In the genomic region with DNA sequence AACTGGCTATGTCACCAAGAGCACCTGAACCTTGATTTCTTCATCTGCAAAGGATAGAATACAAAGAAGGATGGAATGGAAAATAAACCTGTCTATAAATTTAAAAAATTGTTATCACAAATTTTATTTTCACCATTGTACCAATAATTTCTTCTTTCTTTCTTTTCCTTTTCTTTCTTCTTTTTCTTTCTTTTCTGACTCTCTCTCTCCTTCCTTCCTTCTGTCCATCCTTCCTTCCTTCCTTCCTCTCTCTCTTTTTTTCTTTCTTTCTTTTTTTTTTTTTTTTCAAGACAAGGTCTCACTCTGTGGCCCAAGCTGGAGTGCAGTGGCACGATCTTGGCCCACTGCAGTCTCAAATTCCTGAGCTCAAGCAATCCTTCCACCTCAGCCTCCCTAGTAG, we compare ENCODE assay signal across 28 cellular contexts.
"Had no signal": no experiment of that assay in that cellular context is flagged by ENCODE, and none has a peak within 500 bp of the region (broad histone marks: within the 10 kb centered on the region; RNA-seq: fewer than 3 reads in every experiment).

No MANE protein-coding gene starts in this region.

- FAIRE-seq: urothelium cell line had no signal

- H3K4me3 ChIP-seq: stomach, suprapubic skin, testis, thoracic aorta, thyroid gland, tibial artery, tibial nerve, transverse colon, upper lobe of left lung, upper lobe of right lung, uterus, vagina had no signal

- H3K4me1 ChIP-seq: testis, thyroid gland, uterus, vagina had no signal

- H3K4me3 Mint-ChIP-seq: stimulated activated effector memory CD8-positive, alpha-beta T cell treated with anti-CD3 and anti-CD28 coated beads, Interleukin-12 subunit alpha, Interleukin-12 subunit beta, amount 100 ng/mL, for 72 hours; stimulated activated memory B cell treated with anti-CD40 and anti-IgM and Interleukin-4, amounts not matched to agents 10 μg/mL and 1 μg/mL and 100 μg/mL, for 72 hours; stimulated activated naive CD8-positive, alpha-beta T cell treated with anti-CD3 and anti-CD28 coated beads, Interleukin-15, amount 100 ng/mL, for 72 hours; stimulated activated naive CD8-positive, alpha-beta T cell treated with anti-CD3 and anti-CD28 coated beads, Interleukin-15, Interleukin-2, amounts not matched to agents 100 ng/mL and 50 ng/mL, for 24 hours; type B pancreatic cell had no signal

- H3K27me3 ChIP-seq: stomach, suprapubic skin, testis, thyroid gland, tibial artery, tibial nerve, transverse colon, upper lobe of left lung, upper lobe of right lung, uterus, vagina had no signal

- DNase-seq: stimulated activated CD4-positive, alpha-beta T cell treated with anti-CD3 and anti-CD28 coated beads, Interleukin-2, amount 100 ng/mL, for 48 hours; stimulated activated CD4-positive, alpha-beta T cell treated with anti-CD3 and anti-CD28 coated beads, Interleukin-4, amount 100 ng/mL, for 1 hour; stimulated activated CD4-positive, alpha-beta T cell treated with anti-CD3 and anti-CD28 coated beads, Interleukin-4, amount 100 ng/mL, for 24 hours; stimulated activated CD4-positive, alpha-beta T cell treated with anti-CD3 and anti-CD28 coated beads, Interleukin-4, amount 100 ng/mL, for 4 hours; stimulated activated CD8-positive, alpha-beta memory T cell treated with anti-CD3 and anti-CD28 coated beads, Interleukin-4, amount 100 ng/mL, for 48 hours; stimulated activated naive CD4-positive, alpha-beta T cell; stimulated activated naive CD4-positive, alpha-beta T cell treated with Interleukin-2 at 50 U/mL for 16 hours; stimulated activated naive CD8-positive, alpha-beta T cell treated with anti-CD3 and anti-CD28 coated beads, Interleukin-15, amount 100 ng/mL, for 72 hours; stimulated activated naive CD8-positive, alpha-beta T cell treated with anti-CD3 and anti-CD28 coated beads, Interleukin-15, Interleukin-2, amounts not matched to agents 100 U/mL and 50 U/mL, for 24 hours; stomach; substantia nigra; testis; thyroid gland; tibial artery; transverse colon; trophoblast cell; upper lobe of left lung; upper lobe of right lung; uterus had no signal

- H3K36me3 Mint-ChIP-seq: stimulated activated effector memory CD8-positive, alpha-beta T cell treated with anti-CD3 and anti-CD28 coated beads, Interleukin-12 subunit alpha, Interleukin-12 subunit beta, amount 100 ng/mL, for 72 hours; stimulated activated memory B cell treated with anti-CD40 and anti-IgM and Interleukin-4, amounts not matched to agents 10 μg/mL and 1 μg/mL and 100 μg/mL, for 72 hours; type B pancreatic cell had no signal

- H3K4me1 Mint-ChIP-seq: stimulated activated effector memory CD8-positive, alpha-beta T cell treated with anti-CD3 and anti-CD28 coated beads, Interleukin-12 subunit alpha, Interleukin-12 subunit beta, amount 100 ng/mL, for 72 hours; stimulated activated memory B cell treated with anti-CD40 and anti-IgM and Interleukin-4, amounts not matched to agents 10 μg/mL and 1 μg/mL and 100 μg/mL, for 72 hours; stimulated activated naive CD8-positive, alpha-beta T cell treated with anti-CD3 and anti-CD28 coated beads, Interleukin-15, amount 100 ng/mL, for 72 hours had no signal

- H3K27ac Mint-ChIP-seq: stimulated activated effector memory CD8-positive, alpha-beta T cell treated with anti-CD3 and anti-CD28 coated beads, Interleukin-12 subunit alpha, Interleukin-12 subunit beta, amount 100 ng/mL, for 72 hours; stimulated activated memory B cell treated with anti-CD40 and anti-IgM and Interleukin-4, amounts not matched to agents 10 μg/mL and 1 μg/mL and 100 μg/mL, for 72 hours; stimulated activated naive CD8-positive, alpha-beta T cell treated with anti-CD3 and anti-CD28 coated beads, Interleukin-15, amount 100 ng/mL, for 72 hours; stimulated activated naive CD8-positive, alpha-beta T cell treated with anti-CD3 and anti-CD28 coated beads, Interleukin-15, Interleukin-2, amounts not matched to agents 100 ng/mL and 50 ng/mL, for 24 hours; type B pancreatic cell had no signal

- H3K36me3 ChIP-seq: stomach, suprapubic skin, thoracic aorta, thyroid gland, tibial artery, tibial nerve, transverse colon, upper lobe of left lung, upper lobe of right lung, uterus, vagina had no signal

- H3K9me3 Mint-ChIP-seq: stimulated activated effector memory CD8-positive, alpha-beta T cell treated with anti-CD3 and anti-CD28 coated beads, Interleukin-12 subunit alpha, Interleukin-12 subunit beta, amount 100 ng/mL, for 72 hours; stimulated activated memory B cell treated with anti-CD40 and anti-IgM and Interleukin-4, amounts not matched to agents 10 μg/mL and 1 μg/mL and 100 μg/mL, for 72 hours; stimulated activated naive CD8-positive, alpha-beta T cell treated with anti-CD3 and anti-CD28 coated beads, Interleukin-15, amount 100 ng/mL, for 72 hours; stimulated activated naive CD8-positive, alpha-beta T cell treated with anti-CD3 and anti-CD28 coated beads, Interleukin-15, Interleukin-2, amounts not matched to agents 100 ng/mL and 50 ng/mL, for 24 hours had no signal

- H3K27ac ChIP-seq: stomach, suprapubic skin, testis, thoracic aorta, thyroid gland, tibial artery, tibial nerve, transverse colon, upper lobe of left lung, upper lobe of right lung, uterus, vagina had no signal

- ATAC-seq: stimulated activated effector memory CD8-positive, alpha-beta T cell treated with anti-CD3 and anti-CD28 coated beads, Interleukin-12 subunit alpha, Interleukin-12 subunit beta, amount 100 ng/mL, for 72 hours; stimulated activated naive CD8-positive, alpha-beta T cell treated with anti-CD3 and anti-CD28 coated beads, Interleukin-15, amount 100 ng/mL, for 72 hours; stimulated activated naive CD8-positive, alpha-beta T cell treated with anti-CD3 and anti-CD28 coated beads, Interleukin-15, Interleukin-2, amounts not matched to agents 100 U/mL and 50 U/mL, for 24 hours; upper lobe of right lung had no signal

- H3K9me3 ChIP-seq: stomach, suprapubic skin, testis, thoracic aorta, thyroid gland, tibial artery, transverse colon, upper lobe of left lung, upper lobe of right lung, vagina had no signal
